ENCODE assay signal across 8 cellular contexts in genomic region chrX:149630681-149631292, GRCh38. TPM values are rescaled to one million over a fixed set of nuclear protein-coding genes. Genes with fewer than 3 reads are reported as not detected.
DNase-seq lines count a peak whose midpoint lies in the region; ATAC-seq, FAIRE-seq and TF ChIP-seq lines count a peak whose summit lies in the region.

No MANE protein-coding gene starts in this region.

- CTCF ChIA-PET in activated CD4-positive, alpha-beta memory T cell treated with anti-CD3 and anti-CD28 coated beads for 36 hours (lab: Charles Lee), result no interaction called here

- FAIRE-seq in HTR-8/SVneo (lab: Jason Lieb, UNC), result no peak

- H3K4me1 ChIP-seq in CD4-positive, CD25-positive, alpha-beta regulatory T cell (ENCODE audit: control insufficient read depth, insufficient read depth, low read length, poor library complexity, severe bottlenecking), result peaks cover 13% of the 10 kb centered on the region
- H3K4me1 ChIP-seq in osteoblast (ENCODE audit: insufficient read depth, low read length), result peaks cover 6% of the 10 kb centered on the region

- POLR2A ChIA-PET in activated CD4-positive, alpha-beta memory T cell treated with anti-CD3 and anti-CD28 coated beads for 36 hours (lab: Charles Lee), result interaction anchor here (0.6 kb wide), 1 partner anchor 18 kb away, joined by 3 read pairs; no protein-coding TSS in a partner anchor

- peaks cover 13% of the 10 kb centered on the region for H3K27me3 Mint-ChIP-seq in CD4-positive, CD25-positive, alpha-beta regulatory T cell
- no peaks in the 10 kb centered on the region for H3K27me3 Mint-ChIP-seq in activated CD4-positive, alpha-beta memory T cell treated with anti-CD3 and anti-CD28 coated beads for 36 hours

- no peak for ATAC-seq in CD4-positive, CD25-positive, alpha-beta regulatory T cell (ENCODE audit: low read depth in 2 of 2)
- peak; percentile 5 for ATAC-seq in HG02973 (IDR thresholded peaks at IDR 0.05; ENCODE audit: unreplicated experiment)

- H3K36me3 ChIP-seq in CD4-positive, CD25-positive, alpha-beta regulatory T cell (ENCODE audit: control insufficient read depth, insufficient read depth, low read length), result no peaks in the 10 kb centered on the region
- no peaks in the 10 kb centered on the region for H3K36me3 ChIP-seq in osteoblast (ENCODE audit: insufficient read depth, low read length)

- peak overlapping the region; percentile 73 for H3K4me3 ChIP-seq in CD4-positive, CD25-positive, alpha-beta regulatory T cell (ENCODE audit: low read depth, low read length)
- H3K4me3 ChIP-seq in osteoblast (ENCODE audit: insufficient read depth, low read length), result peak overlapping the region; percentile 70

- H3K4me1 Mint-ChIP-seq in CD4-positive, CD25-positive, alpha-beta regulatory T cell, result peaks cover 5 to 40% (median 29%) of the 10 kb centered on the region in 4 donors
- peaks cover 39% of the 10 kb centered on the region for H3K4me1 Mint-ChIP-seq in activated CD4-positive, alpha-beta memory T cell treated with anti-CD3 and anti-CD28 coated beads for 36 hours (ENCODE audit: low read depth)

- H3K9me3 Mint-ChIP-seq in CD4-positive, CD25-positive, alpha-beta regulatory T cell, result peaks cover 0 to 2% (median 0%) of the 10 kb centered on the region in 7 donors
- no peaks in the 10 kb centered on the region for H3K9me3 Mint-ChIP-seq in activated CD4-positive, alpha-beta memory T cell treated with anti-CD3 and anti-CD28 coated beads for 36 hours

- H3K27me3 ChIP-seq in CD4-positive, CD25-positive, alpha-beta regulatory T cell (ENCODE audit: control insufficient read depth, insufficient read depth, low read length), result no peaks in the 10 kb centered on the region
- peaks cover 3% of the 10 kb centered on the region for H3K27me3 ChIP-seq in osteoblast (ENCODE audit: insufficient read depth, low read length)

- peak overlapping the region; percentile 76 for H3K4me2 ChIP-seq in osteoblast (ENCODE audit: insufficient read depth, low read length)

- TF ChIP-seq CTCF in osteoblast (IDR thresholded peaks at IDR 0.05; ENCODE audit: extremely low read depth, low read depth, low read length), result peak; percentile 23

- H2AFZ ChIP-seq in osteoblast (ENCODE audit: low read length), result peak overlapping the region; percentile 82

- H3K79me2 ChIP-seq in osteoblast (ENCODE audit: insufficient read depth, low read length), result peaks cover 38% of the 10 kb centered on the region

- no peaks in the 10 kb centered on the region for H3K36me3 Mint-ChIP-seq in CD4-positive, CD25-positive, alpha-beta regulatory T cell
- H3K36me3 Mint-ChIP-seq in activated CD4-positive, alpha-beta memory T cell treated with anti-CD3 and anti-CD28 coated beads for 36 hours, result no peaks in the 10 kb centered on the region

- H4K20me1 ChIP-seq in osteoblast (ENCODE audit: insufficient read depth, low read length), result peaks cover 21% of the 10 kb centered on the region

- peak overlapping the region; percentile 85 to 97 (median 86) for H3K27ac Mint-ChIP-seq in CD4-positive, CD25-positive, alpha-beta regulatory T cell
- H3K27ac Mint-ChIP-seq in activated CD4-positive, alpha-beta memory T cell treated with anti-CD3 and anti-CD28 coated beads for 36 hours, result no peak overlapping the region

- intact Hi-C loops in activated CD4-positive, alpha-beta memory T cell treated with anti-CD3 and anti-CD28 coated beads for 36 hours (cut with micrococcal nuclease), result loop anchor here (1.0 to 10.0 kb wide), 2 partner anchors 126 to 1716 kb away; partner anchors contain the start of gene FMR1

- peak overlapping the region; percentile 90 to 99 (median 94) for H3K4me3 Mint-ChIP-seq in CD4-positive, CD25-positive, alpha-beta regulatory T cell
- peak overlapping the region; percentile 87 for H3K4me3 Mint-ChIP-seq in activated CD4-positive, alpha-beta memory T cell treated with anti-CD3 and anti-CD28 coated beads for 36 hours

- no peaks in the 10 kb centered on the region for H3K9me3 ChIP-seq in CD4-positive, CD25-positive, alpha-beta regulatory T cell (ENCODE audit: control insufficient read depth in 2 of 2, low read length in 2 of 2)
- H3K9me3 ChIP-seq in osteoblast (ENCODE audit: low read depth, low read length), result no peaks in the 10 kb centered on the region

- no peak overlapping the region for H3K27ac ChIP-seq in CD4-positive, CD25-positive, alpha-beta regulatory T cell (ENCODE audit: insufficient read depth, low read length, poor library complexity, severe bottlenecking)
- no peak overlapping the region for H3K27ac ChIP-seq in osteoblast (ENCODE audit: low read depth, low read length)

- peak in 2 of 3 donors; percentile 3 to 5 for DNase-seq in CD4-positive, CD25-positive, alpha-beta regulatory T cell
- no peak for DNase-seq in activated CD4-positive, alpha-beta memory T cell treated with anti-CD3 and anti-CD28 coated beads for 36 hours
- peak; percentile 9 for DNase-seq in glomerular endothelial cell (ENCODE audit: extremely low read depth, low read depth, low spot score)
- DNase-seq in osteoblast (ENCODE audit: insufficient read length, low spot score, missing footprints), result peak; percentile 76
- no peak for DNase-seq in HTR-8/SVneo (ENCODE audit: insufficient read length, low spot score)
- DNase-seq in T1000 (lab: John Stamatoyannopoulos, UW), result no peak
- DNase-seq in activated CD4-positive, CD25-positive, alpha-beta regulatory T cell treated with anti-CD3 and anti-CD28 coated beads, Interleukin-2, amount 50 U/mL, for 72 hours, result no peak

RNA-seq across cellular contexts. Expression of gene TMEM185A, which starts 0.8 kb away (rescaled TPM):
- total RNA-seq in CD4-positive, CD25-positive, alpha-beta regulatory T cell, result 19.5 TPM
- 10 to 100 TPM; 16.2 to 21.9 (median 19.9) TPM for polyA plus RNA-seq in CD4-positive, CD25-positive, alpha-beta regulatory T cell
- total RNA-seq in activated CD4-positive, alpha-beta memory T cell treated with anti-CD3 and anti-CD28 coated beads for 36 hours, result 10 to 100 TPM; 10.5 to 12.7 TPM
- total RNA-seq in glomerular endothelial cell, result 10.4 and 19.1 TPM in 2 replicates
- 16.6 and 18.0 TPM in 2 replicates for total RNA-seq in osteoblast

RNA-seq across cellular contexts. Expression of gene HSFX2, which starts 35.7 kb away (rescaled TPM):
- not detected for total RNA-seq in CD4-positive, CD25-positive, alpha-beta regulatory T cell
- polyA plus RNA-seq in CD4-positive, CD25-positive, alpha-beta regulatory T cell, result not detected
- total RNA-seq in activated CD4-positive, alpha-beta memory T cell treated with anti-CD3 and anti-CD28 coated beads for 36 hours, result under 1 TPM in 1 of 2 experiments, not detected in 1; 0.29 TPM
- 0.35 TPM in 1 of 2 replicates, not detected in the other for total RNA-seq in glomerular endothelial cell
- total RNA-seq in osteoblast, result 0.36 TPM in 1 of 2 replicates, not detected in the other

RNA-seq across cellular contexts. Expression of gene MAGEA9B, which starts 43.5 kb away (rescaled TPM):
- not detected for total RNA-seq in CD4-positive, CD25-positive, alpha-beta regulatory T cell
- not detected for polyA plus RNA-seq in CD4-positive, CD25-positive, alpha-beta regulatory T cell
- not detected for total RNA-seq in activated CD4-positive, alpha-beta memory T cell treated with anti-CD3 and anti-CD28 coated beads for 36 hours
- total RNA-seq in glomerular endothelial cell (not detected in 2 replicates), osteoblast (not detected in 2 replicates)

Comparison
In these comparisons a context has a peak if more than half of its experiments do, and no peak if none do; other contexts are left out.
1. DNase-seq: peak in CD4-positive, CD25-positive, alpha-beta regulatory T cell (2 of 3), glomerular endothelial cell (single experiment) and osteoblast (single experiment); none in activated CD4-positive, alpha-beta memory T cell treated with anti-CD3 and anti-CD28 coated beads for 36 hours (single experiment), HTR-8/SVneo (single experiment), T1000 (single experiment) and activated CD4-positive, CD25-positive, alpha-beta regulatory T cell treated with anti-CD3 and anti-CD28 coated beads, Interleukin-2, amount 50 U/mL, for 72 hours (single experiment).